Comparison of ENCODE assay signal across 8 cellular contexts in genomic region chr1:65309317-65310077, GRCh38. TPM values are rescaled to one million over a fixed set of nuclear protein-coding genes. Genes with fewer than 3 reads are reported as not detected.
DNase-seq lines count a peak whose midpoint lies in the region; ATAC-seq and TF ChIP-seq lines count a peak whose summit lies in the region.

DNAJC6 (plus strand) TSS chr1:65309543; CDS start chr1:65309746, 203 bp downstream.

- no peaks in the 10 kb centered on the region for H3K9me3 ChIP-seq in stomach

- no peaks in the 10 kb centered on the region for H3K36me3 Mint-ChIP-seq in natural killer cell

- H3K27me3 ChIP-seq in stomach: peaks cover 0 to 44% (median 14%) of the 10 kb centered on the region in 3 donors

- H3K27me3 Mint-ChIP-seq in natural killer cell (ENCODE audit: low read depth in 2 of 2): peaks cover 41 to 52% of the 10 kb centered on the region in 2 donors

- ATAC-seq in natural killer cell (peak; percentile 52 to 89 (median 74)), HG02642 (IDR thresholded peaks at IDR 0.05; ENCODE audit: poor library complexity, unreplicated experiment) (no peak)

- H3K9me3 Mint-ChIP-seq in natural killer cell: peaks cover 0 to 2% of the 10 kb centered on the region in 2 donors

- POLR2A ChIA-PET in RWPE1 (lab: Yijun Ruan, JAX; ENCODE audit: low non-redundant PET): interaction anchor here (0.7 kb wide), 1 partner anchor 55 kb away, joined by 9 read pairs; no protein-coding TSS in a partner anchor

- CTCF ChIA-PET in RWPE1 (lab: Yijun Ruan, JAX): interaction anchor here (0.6 to 0.9 kb wide), 5 partner anchors 80 to 1137 kb away, joined by 3 to 10 read pairs (median 4); no protein-coding TSS in a partner anchor

- peaks cover 4 to 6% of the 10 kb centered on the region in 2 donors for H3K4me1 Mint-ChIP-seq in natural killer cell

- H3K36me3 ChIP-seq in stomach: no peaks in the 10 kb centered on the region

- TF ChIP-seq POLR2A in stomach (IDR thresholded peaks at IDR 0.05): no peak

- peak within 1 kb of the TSS; percentile 40 for H3K4me3 ChIP-seq in fibroblast of villous mesenchyme (ENCODE audit: low read depth, low read length)
- H3K4me3 ChIP-seq in stomach: peak within 1 kb of the TSS; percentile 32 to 53 (median 46)

- peak within 1 kb of the TSS; percentile 2 for H3K4me3 Mint-ChIP-seq in natural killer cell

- no peak for TF ChIP-seq CTCF in RWPE1 (conservative IDR thresholded peaks at IDR 0.05; ENCODE audit: low read depth)
- TF ChIP-seq CTCF in fibroblast of villous mesenchyme (IDR thresholded peaks at IDR 0.05; ENCODE audit: insufficient read depth, low read depth, low read length): no peak
- TF ChIP-seq CTCF in natural killer cell (IDR thresholded peaks at IDR 0.05): no peak
- TF ChIP-seq CTCF in stomach (IDR thresholded peaks at IDR 0.05): no peak

- no peak for TF ChIP-seq EP300 in stomach (IDR thresholded peaks at IDR 0.05)

- H3K4me1 ChIP-seq in stomach: peaks cover 12 to 20% (median 17%) of the 10 kb centered on the region in 4 donors

- no peak within 1 kb of the TSS for H3K27ac Mint-ChIP-seq in natural killer cell

- H3K27ac ChIP-seq in RWPE1: no peak within 1 kb of the TSS
- H3K27ac ChIP-seq in stomach: peak within 1 kb of the TSS in 3 of 5 donors; percentile 6 to 44 (median 21)

- peak; percentile 80 for DNase-seq in EH (ENCODE audit: low read depth)
- peak; percentile 61 for DNase-seq in HT1080 (ENCODE audit: low read depth)
- peak; percentile 64 for DNase-seq in RWPE1 (ENCODE audit: low spot score)
- peak; percentile 23 for DNase-seq in activated gamma-delta T cell treated with anti-CD3 and anti-CD28 coated beads, Interleukin-2, amount 50 U/mL, for 16 hours (ENCODE audit: low read depth)
- peak; percentile 64 for DNase-seq in fibroblast of villous mesenchyme (ENCODE audit: low read depth)
- DNase-seq in natural killer cell: peak; percentile 16
- peak; percentile 81 for DNase-seq in stomach

- 1 to 4% (median 2%) methylated on average over 59 to 75 of the region's 75 CpGs for whole genome bisulfite sequencing in stomach, 5 donors

- intact Hi-C loops in natural killer cell (cut with micrococcal nuclease): no loop called here
- intact Hi-C loops in stomach (cut with DNase I; ENCODE audit: low total_unique reads): no loop called here

RNA-seq across cellular contexts. Expression of gene DNAJC6, which starts in this region (rescaled TPM):
- total RNA-seq in HT1080 (2014; rRNA removed; shearing (Covaris generic)): 1.3 and 3.3 TPM in 2 replicates
- 1.6 and 2.6 TPM in 2 replicates for polyA plus RNA-seq in HT1080 (2015; cell fraction: cytosol; rRNA removed)
- polyA plus RNA-seq in HT1080 (2015; cell fraction: nucleus; rRNA removed): 3.3 and 4.8 TPM in 2 replicates
- total RNA-seq in fibroblast of villous mesenchyme (12.2 and 24.6 TPM in 2 replicates), natural killer cell (1 to 10 TPM in 1 of 3 donors, under 1 TPM in 2; 0.77 to 1.2 (median 0.89) TPM), stomach (1 to 10 TPM in 2 of 5 donors, under 1 TPM in 2, not detected in 1; under 0.01 to 7.5 (median 3.2) TPM)
- polyA plus RNA-seq in stomach: under 1 TPM; 0.45 to 0.92 (median 0.68) TPM

Comparison
In these comparisons a context has a peak if more than half of its experiments do, and no peak if none do; other contexts are left out.
1. DNase-seq: peak in every context shown above with its lines; median percentile 81 in stomach; 80 in EH; 64 in RWPE1; 64 in fibroblast of villous mesenchyme; 61 in HT1080; 23 in activated gamma-delta T cell treated with anti-CD3 and anti-CD28 coated beads, Interleukin-2, amount 50 U/mL, for 16 hours; 16 in natural killer cell.